ENCODE assay signal across 21 cellular contexts in the genomic region with DNA sequence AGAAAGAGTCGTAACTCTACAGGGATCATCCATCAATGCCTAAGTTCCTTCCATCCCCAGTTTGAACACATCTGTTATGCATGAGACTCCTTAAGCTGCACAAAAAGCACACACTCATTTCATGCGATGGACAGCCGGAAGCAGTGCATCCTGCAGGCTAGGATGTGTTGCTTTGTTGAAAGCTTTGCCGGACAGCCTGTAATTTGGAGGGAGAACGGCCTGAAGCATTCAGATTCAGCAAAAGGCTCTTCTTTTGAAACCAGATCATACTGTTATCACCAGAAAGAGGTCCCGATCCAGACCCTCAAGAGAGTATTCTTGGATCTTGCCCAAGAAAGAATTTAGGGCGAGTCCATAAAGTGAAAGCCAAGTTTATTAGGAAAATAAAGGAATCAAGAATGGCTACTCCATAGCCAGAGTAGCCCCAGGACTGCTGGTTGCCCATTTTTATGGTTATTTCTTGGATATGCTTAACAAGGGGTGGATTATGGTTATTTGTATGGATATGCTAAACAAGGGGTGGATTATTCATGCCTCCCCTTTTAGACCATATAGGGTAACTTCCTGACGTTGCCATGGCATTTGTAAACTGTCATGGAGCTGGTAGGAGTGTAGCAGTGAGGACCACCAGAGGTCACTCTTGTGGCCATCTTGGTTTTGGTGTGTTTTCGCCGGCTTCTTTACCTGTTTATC. TPM values are rescaled to one million over a fixed set of nuclear protein-coding genes. Genes with fewer than 3 reads are reported as not detected.
A peak's percentile ranks its signal among the peaks of the same experiment; 100 is the strongest.
DNase-seq lines count a peak whose midpoint lies in the region; TF ChIP-seq lines count a peak whose summit lies in the region.
"Had no signal": no experiment of that assay in that cellular context is flagged by ENCODE, and none has a peak within 500 bp of the region (broad histone marks: within the 10 kb centered on the region; RNA-seq: fewer than 3 reads in every experiment).

No MANE protein-coding gene starts in this region.

- H3K9me3 Mint-ChIP-seq in brain, result peaks cover 7 to 15% (median 11%) of the 10 kb centered on the region in 5 experiments
- H3K9me3 Mint-ChIP-seq in mesothelial cell of epicardium, result peaks cover 15% of the 10 kb centered on the region

- POLR2A ChIA-PET in HEK293 (lab: Yijun Ruan, JAX), result no interaction called here

- peak overlapping the region in 3 of 5 experiments; percentile 40 to 81 (median 78) for H3K27ac Mint-ChIP-seq in brain
- H3K27ac Mint-ChIP-seq in mesothelial cell of epicardium, result peak overlapping the region; percentile 58
- H3K27ac Mint-ChIP-seq: B cell had no signal

- TF ChIP-seq CTCF in HEK293 (tag by site-specific recombination; IDR thresholded peaks at IDR 0.05) (no peak), brain (conservative IDR thresholded peaks at IDR 0.05) (peak in 1 of 2 experiments; percentile 50), mesothelial cell of epicardium (IDR thresholded peaks at IDR 0.05; ENCODE audit: unreplicated experiment) (no peak)

- CTCF ChIA-PET in HEK293 (lab: Yijun Ruan, JAX), result no interaction called here

- H3K36me3 Mint-ChIP-seq in brain, result no peaks in the 10 kb centered on the region
- peaks cover 2% of the 10 kb centered on the region for H3K36me3 Mint-ChIP-seq in mesothelial cell of epicardium

- H3K4me1 ChIP-seq in HEK293 (ENCODE audit: control insufficient read depth, insufficient read depth, low read length), result peaks cover 12% of the 10 kb centered on the region
- H3K4me1 ChIP-seq: gastroesophageal sphincter, lower lobe of right lung had no signal

- H3K4me3 ChIP-seq in HEK293 (ENCODE audit: low read depth, low read length), result no peak overlapping the region
- H3K4me3 ChIP-seq: dorsolateral prefrontal cortex, gastroesophageal sphincter, lower lobe of right lung, skin epidermis had no signal

- DNase-seq in ELF-1 (ENCODE audit: low read depth, low spot score), result peak; percentile 57
- no peak for DNase-seq in mesothelial cell of epicardium (ENCODE audit: low spot score in 2 of 2, unreplicated experiment in 2 of 2)
- no peak for DNase-seq in NCI-H524 (lab: John Stamatoyannopoulos, UW)
- DNase-seq in stimulated activated CD4-positive, alpha-beta T cell treated with anti-CD3 and anti-CD28 coated beads, Interleukin-2, amount 100 ng/mL, for 48 hours, result no peak
- DNase-seq in AG20443 (ENCODE audit: low spot score), result no peak
- DNase-seq: activated CD8-positive, alpha-beta memory T cell treated with anti-CD3 and anti-CD28 coated beads for 24 hours; COR-L47; dorsolateral prefrontal cortex; erythroblast; lower lobe of right lung; NCI-H1417 treated with DMSO at 0.1 percent for 48 hours; NCI-H226; PC-3; posterior cingulate gyrus; stimulated activated CD4-positive, alpha-beta T cell treated with anti-CD3 and anti-CD28 coated beads, Interleukin-4, amount 100 ng/mL, for 24 hours; T1000 had no signal

- H3K4me1 Mint-ChIP-seq in brain (peaks cover 35% of the 10 kb centered on the region), mesothelial cell of epicardium (peaks cover 29% of the 10 kb centered on the region)
- H3K4me1 Mint-ChIP-seq: B cell had no signal

- H3K4me3 Mint-ChIP-seq in brain (peak overlapping the region in 2 of 5 experiments; percentile 49 to 59), mesothelial cell of epicardium (no peak overlapping the region)
- H3K4me3 Mint-ChIP-seq: B cell had no signal

- peak overlapping the region; percentile 0; the same call in 1 of the 2 replicates for H3K27ac ChIP-seq in HEK293 (ENCODE audit: extremely low read depth, low read depth, low read length)
- H3K27ac ChIP-seq: dorsolateral prefrontal cortex, gastroesophageal sphincter, lower lobe of right lung, skin epidermis had no signal

- H3K27me3 Mint-ChIP-seq in brain (no peaks in the 10 kb centered on the region), mesothelial cell of epicardium (ENCODE audit: low read depth) (no peaks in the 10 kb centered on the region)

- H3K36me3 ChIP-seq in HEK293 (ENCODE audit: control insufficient read depth in 2 of 2, insufficient read depth in 1 of 2, low read length in 2 of 2), result no peaks in the 10 kb centered on the region
- H3K36me3 ChIP-seq: gastroesophageal sphincter, lower lobe of right lung had no signal

- no peaks in the 10 kb centered on the region for H3K9me3 ChIP-seq in HEK293 (ENCODE audit: control insufficient read depth, insufficient read depth, low read depth, low read length)
- H3K9me3 ChIP-seq: lower lobe of right lung had no signal

TF ChIP-seq in HEK293, 187 proteins besides CTCF, POLR2A, EP300 and RAD21:
- TF ChIP-seq, protein P1, sequence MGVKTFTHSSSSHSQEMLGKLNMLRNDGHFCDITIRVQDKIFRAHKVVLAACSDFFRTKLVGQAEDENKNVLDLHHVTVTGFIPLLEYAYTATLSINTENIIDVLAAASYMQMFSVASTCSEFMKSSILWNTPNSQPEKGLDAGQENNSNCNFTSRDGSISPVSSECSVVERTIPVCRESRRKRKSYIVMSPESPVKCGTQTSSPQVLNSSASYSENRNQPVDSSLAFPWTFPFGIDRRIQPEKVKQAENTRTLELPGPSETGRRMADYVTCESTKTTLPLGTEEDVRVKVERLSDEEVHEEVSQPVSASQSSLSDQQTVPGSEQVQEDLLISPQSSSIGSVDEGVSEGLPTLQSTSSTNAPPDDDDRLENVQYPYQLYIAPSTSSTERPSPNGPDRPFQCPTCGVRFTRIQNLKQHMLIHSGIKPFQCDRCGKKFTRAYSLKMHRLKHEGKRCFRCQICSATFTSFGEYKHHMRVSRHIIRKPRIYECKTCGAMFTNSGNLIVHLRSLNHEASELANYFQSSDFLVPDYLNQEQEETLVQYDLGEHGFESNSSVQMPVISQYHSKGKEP (tag by site-specific recombination; IDR thresholded peaks at IDR 0.05), result 0 out of 2 replicates have a peak, but pooled peaks have one; percentile 33
- TF ChIP-seq ZNF311 (tag by site-specific recombination; IDR thresholded peaks at IDR 0.05; ENCODE audit: borderline replicate concordance), result no peak

RNA-seq across cellular contexts. Expression of gene DHRSX, which starts 48.1 kb away (rescaled TPM):
- 18.1 TPM for polyA plus RNA-seq in brain (ENCODE audit: insufficient read depth, low read depth, low replicate concordance)
- 43.5 to 46.0 TPM (median 44.3 TPM) in 3 replicates for total RNA-seq in mesothelial cell of epicardium

RNA-seq across cellular contexts. Expression of gene ZBED1, which starts 48.1 kb away (rescaled TPM):
- polyA plus RNA-seq in brain (ENCODE audit: insufficient read depth, low read depth, low replicate concordance), result 21.2 TPM
- 42.5 to 46.3 TPM (median 46.1 TPM) in 3 replicates for total RNA-seq in mesothelial cell of epicardium
